In the genomic region with DNA sequence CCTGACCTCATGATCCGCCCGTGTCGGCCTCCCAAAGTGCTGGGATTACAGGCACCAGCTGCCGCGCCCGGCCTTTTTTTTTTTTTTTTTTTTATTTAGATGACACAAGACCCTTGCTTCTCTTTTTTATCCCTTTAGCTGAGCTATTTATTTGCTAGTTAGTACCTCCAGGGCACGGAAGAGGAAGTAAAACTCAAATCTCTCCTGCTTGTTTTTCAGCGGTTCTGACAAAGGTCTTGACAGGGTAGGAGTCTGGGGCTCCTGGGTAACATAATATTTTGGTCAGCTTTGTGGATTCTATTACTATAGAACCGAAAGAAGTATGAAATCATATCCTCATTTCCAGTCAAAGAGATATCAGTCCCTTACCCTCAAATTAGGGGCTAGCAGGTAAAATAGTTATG, we compare ENCODE assay signal across 11 cellular contexts. TPM values are rescaled to one million over a fixed set of nuclear protein-coding genes. Genes with fewer than 3 reads are reported as not detected.
A peak's percentile ranks its signal among the peaks of the same experiment; 100 is the strongest.
DNase-seq lines count a peak whose midpoint lies in the region; ATAC-seq, FAIRE-seq and TF ChIP-seq lines count a peak whose summit lies in the region.
"Had no signal": no experiment of that assay in that cellular context is flagged by ENCODE, and none has a peak within 500 bp of the region (broad histone marks: within the 10 kb centered on the region; RNA-seq: fewer than 3 reads in every experiment).

No MANE protein-coding gene starts in this region.

- intact Hi-C loops in posterior cingulate gyrus (cut with DNase I): no loop called here

- H3K27me3 ChIP-seq in BE2C: no peaks in the 10 kb centered on the region

- no peaks in the 10 kb centered on the region for H3K9me3 ChIP-seq in BE2C

- ATAC-seq in GM18498 (IDR thresholded peaks at IDR 0.05; ENCODE audit: unreplicated experiment): peak; percentile 92
- ATAC-seq in GM21447 (IDR thresholded peaks at IDR 0.05; ENCODE audit: unreplicated experiment): peak; percentile 90
- ATAC-seq in HG03457 (IDR thresholded peaks at IDR 0.05; ENCODE audit: unreplicated experiment): peak; percentile 71

- no peak for FAIRE-seq in RCC 7860 (lab: Jason Lieb, UNC)

- no peak overlapping the region for H3K4me3 ChIP-seq in BE2C (ENCODE audit: low read depth, low read length)
- H3K4me3 ChIP-seq: skin epidermis had no signal

- H3K4me1 ChIP-seq in BE2C: no peaks in the 10 kb centered on the region

- no peak for TF ChIP-seq CTCF in BE2C (IDR thresholded peaks at IDR 0.05; ENCODE audit: low read depth, low read length)

- peaks cover 6% of the 10 kb centered on the region for H3K36me3 ChIP-seq in BE2C

- DNase-seq in germinal center (ENCODE audit: low spot score) (peak; percentile 80), posterior cingulate gyrus (no peak), RCC 7860 (ENCODE audit: low spot score) (no peak), HuH-7 (ENCODE audit: low spot score) (no peak), BE2C (no peak)
- DNase-seq: activated T-cell treated with anti-CD3 and anti-CD28 coated beads, Interleukin-2, amount 50 U/mL, for 24 hours; NCI-H1092 treated with DMSO at 0.1 percent for 48 hours had no signal

RNA-seq across cellular contexts. Expression of a gene that starts 44.0 kb away (rescaled TPM):
- polyA plus RNA-seq in BE2C (2012; ENCODE audit: insufficient read depth, insufficient read length, low read depth): 48.8 TPM
